ENCODE assay signal across 13 cellular contexts in the genomic region with DNA sequence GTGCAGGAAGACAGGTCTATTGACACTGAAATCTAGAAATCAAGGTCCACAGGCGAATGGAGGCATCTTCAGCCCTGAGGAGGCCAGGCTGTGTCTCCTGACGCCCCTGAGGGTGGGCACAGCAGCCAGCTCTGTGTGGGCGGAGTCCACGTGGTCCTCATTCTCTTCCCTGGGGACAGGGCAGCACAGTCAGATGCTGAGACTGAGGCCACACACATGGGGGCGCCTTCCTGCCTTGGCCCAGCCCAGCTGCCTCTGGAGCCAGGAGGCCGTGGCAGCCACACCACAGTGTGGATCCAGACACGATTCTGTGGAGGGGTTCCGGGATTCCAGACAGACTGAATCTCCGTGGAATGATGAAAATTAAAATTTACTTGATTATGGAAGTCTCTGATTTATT.
A peak's percentile ranks its signal among the peaks of the same experiment; 100 is the strongest.
DNase-seq lines count a peak whose midpoint lies in the region; TF ChIP-seq lines count a peak whose summit lies in the region.
"Had no signal": no experiment of that assay in that cellular context is flagged by ENCODE, and none has a peak within 500 bp of the region (broad histone marks: within the 10 kb centered on the region; RNA-seq: fewer than 3 reads in every experiment).

No MANE protein-coding gene starts in this region.

- no peaks in the 10 kb centered on the region for H3K9me3 Mint-ChIP-seq in nephron progenitor cell
- H3K9me3 Mint-ChIP-seq: activated T-cell treated with anti-CD3 and anti-CD28 coated beads, Interleukin-2, amount 50 U/mL, for 72 hours; brain had no signal

- DNase-seq in DMS53 (lab: John Stamatoyannopoulos, UW) (peak; percentile 44), DMS53 treated with DMSO at 0.1 percent for 48 hours (lab: John Stamatoyannopoulos, UW; ENCODE audit: unreplicated experiment) (no peak), WERI-Rb-1 (peak; percentile 56), nephron progenitor cell (no peak), NCI-H2029 treated with DMSO at 0.1 percent for 48 hours (lab: John Stamatoyannopoulos, UW) (no peak), epidermal melanocyte (ENCODE audit: insufficient read length, low spot score) (no peak)
- DNase-seq: 8988T; activated CD4-positive, alpha-beta T cell treated with anti-CD3 and anti-CD28 coated beads for 36 hours; activated T-cell treated with anti-CD3 and anti-CD28 coated beads, Interleukin-2, amount 50 U/mL, for 72 hours; DMS153; NCI-H2081; upper lobe of right lung had no signal

- H3K4me1 Mint-ChIP-seq in nephron progenitor cell: no peaks in the 10 kb centered on the region
- H3K4me1 Mint-ChIP-seq: activated CD4-positive, alpha-beta T cell treated with anti-CD3 and anti-CD28 coated beads for 36 hours; brain had no signal

- peaks cover 15% of the 10 kb centered on the region for H3K36me3 Mint-ChIP-seq in nephron progenitor cell (ENCODE audit: low read depth)

- no peak overlapping the region for H3K4me3 Mint-ChIP-seq in nephron progenitor cell
- H3K4me3 Mint-ChIP-seq: activated CD4-positive, alpha-beta T cell treated with anti-CD3 and anti-CD28 coated beads for 36 hours; activated T-cell treated with anti-CD3 and anti-CD28 coated beads, Interleukin-2, amount 50 U/mL, for 72 hours; brain had no signal

- TF ChIP-seq CTCF in WERI-Rb-1 (IDR thresholded peaks at IDR 0.05; ENCODE audit: low read depth, low read length) (peak; percentile 62), nephron progenitor cell (IDR thresholded peaks at IDR 0.05) (no peak)

- H3K27ac ChIP-seq in WERI-Rb-1: no peak overlapping the region
- H3K27ac ChIP-seq: upper lobe of right lung had no signal

- no peak overlapping the region for H3K4me3 ChIP-seq in WERI-Rb-1 (ENCODE audit: low read depth, low read length)
- H3K4me3 ChIP-seq: upper lobe of right lung had no signal

- H3K9me3 ChIP-seq in WERI-Rb-1 (ENCODE audit: severe bottlenecking): no peaks in the 10 kb centered on the region
- H3K9me3 ChIP-seq: upper lobe of right lung had no signal

- peak overlapping the region; percentile 22 for H3K27ac Mint-ChIP-seq in nephron progenitor cell
- H3K27ac Mint-ChIP-seq: activated CD4-positive, alpha-beta T cell treated with anti-CD3 and anti-CD28 coated beads for 36 hours; activated T-cell treated with anti-CD3 and anti-CD28 coated beads, Interleukin-2, amount 50 U/mL, for 72 hours had no signal

- H3K27me3 ChIP-seq in WERI-Rb-1 (ENCODE audit: insufficient read depth, low read depth, severe bottlenecking): no peaks in the 10 kb centered on the region
- H3K27me3 ChIP-seq: upper lobe of right lung had no signal

- H3K27me3 Mint-ChIP-seq in nephron progenitor cell (ENCODE audit: low read depth, poor library complexity): no peaks in the 10 kb centered on the region
- H3K27me3 Mint-ChIP-seq: activated CD4-positive, alpha-beta T cell treated with anti-CD3 and anti-CD28 coated beads for 36 hours; brain had no signal

- peaks cover 56% of the 10 kb centered on the region for H3K36me3 ChIP-seq in WERI-Rb-1

Comparison
In these comparisons a context has a peak if more than half of its experiments do, and no peak if none do; other contexts are left out.
1. DNase-seq: peak in DMS53 (single experiment) and WERI-Rb-1 (single experiment); none in DMS53 treated with DMSO at 0.1 percent for 48 hours (single experiment), nephron progenitor cell (single experiment), NCI-H2029 treated with DMSO at 0.1 percent for 48 hours (single experiment) and epidermal melanocyte (single experiment).